ENCODE assay signal across 12 cellular contexts in the genomic region with DNA sequence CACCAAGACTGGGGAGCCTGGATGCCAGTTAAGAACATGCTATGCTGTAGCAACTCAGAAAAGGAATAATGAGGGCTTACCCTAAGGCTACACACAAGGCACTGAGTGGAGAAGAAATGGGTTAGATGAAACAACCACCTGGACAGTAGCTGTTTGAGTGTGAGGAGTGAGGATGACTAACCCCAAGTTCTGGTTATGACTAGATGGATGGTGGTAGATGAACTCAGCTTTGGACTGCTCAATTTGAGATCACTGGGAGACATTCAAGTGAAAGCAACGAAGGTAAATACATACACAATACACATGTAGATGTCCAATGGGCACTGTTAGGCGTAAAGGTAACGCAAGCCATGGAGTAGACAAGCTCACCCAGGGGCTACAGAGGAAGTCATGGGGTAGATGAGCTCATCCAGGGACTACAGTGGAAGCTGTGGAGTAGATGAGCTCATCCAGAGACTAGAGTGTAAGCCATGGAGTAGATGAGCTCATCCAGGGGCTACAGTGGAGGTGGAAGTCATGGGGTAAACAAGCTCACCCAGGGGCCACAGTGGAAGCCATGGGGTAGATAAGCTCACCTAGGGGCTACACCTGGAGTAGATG.
A peak's percentile ranks its signal among the peaks of the same experiment; 100 is the strongest.
DNase-seq lines count a peak whose midpoint lies in the region; ATAC-seq, FAIRE-seq and TF ChIP-seq lines count a peak whose summit lies in the region.
"Had no signal": no experiment of that assay in that cellular context is flagged by ENCODE, and none has a peak within 500 bp of the region (broad histone marks: within the 10 kb centered on the region; RNA-seq: fewer than 3 reads in every experiment).

No MANE protein-coding gene starts in this region.

- H3K27ac Mint-ChIP-seq in activated T-helper 17 cell treated with anti-CD3 and anti-CD28 coated beads, Interleukin-2, amount 50 U/mL, for 72 hours: no peak overlapping the region
- H3K27ac Mint-ChIP-seq: activated naive CD4-positive, alpha-beta T cell treated with anti-CD3 and anti-CD28 coated beads, Interleukin-2, amount 10 ng/mL, durations not matched to agents 7 days and 5 days had no signal

- peaks cover 0 to 3% (median 1%) of the 10 kb centered on the region in 4 donors for H3K36me3 ChIP-seq in transverse colon
- H3K36me3 ChIP-seq in ascending aorta: peaks cover 4 to 11% of the 10 kb centered on the region in 2 donors

- H3K27me3 ChIP-seq in transverse colon (no peaks in the 10 kb centered on the region), ascending aorta (no peaks in the 10 kb centered on the region)

- peak; percentile 92 for ATAC-seq in GM19395 (IDR thresholded peaks at IDR 0.05; ENCODE audit: unreplicated experiment)
- peak; percentile 83 for ATAC-seq in HG03039 (IDR thresholded peaks at IDR 0.05; ENCODE audit: unreplicated experiment)
- peak; percentile 93 for ATAC-seq in activated T-helper 17 cell treated with anti-CD3 and anti-CD28 coated beads, Interleukin-2, amount 50 U/mL, for 72 hours (replicated peaks)

- no peaks in the 10 kb centered on the region for H3K4me1 ChIP-seq in transverse colon
- no peaks in the 10 kb centered on the region for H3K4me1 ChIP-seq in ascending aorta

- DNase-seq in GM12892 (ENCODE audit: insufficient read length): no peak
- no peak for DNase-seq in central memory CD4-positive, alpha-beta T cell
- no peak for DNase-seq in transverse colon
- no peak for DNase-seq in ascending aorta (ENCODE audit: low spot score in 2 of 2)
- DNase-seq in retina: no peak
- DNase-seq: activated naive CD4-positive, alpha-beta T cell treated with anti-CD3 and anti-CD28 coated beads, Interleukin-2, amount 10 ng/mL, durations not matched to agents 7 days and 5 days; NCI-H146; stimulated activated CD4-positive, alpha-beta T cell treated with anti-CD3 and anti-CD28 coated beads, Interleukin-4, amount 100 ng/mL, for 24 hours had no signal

- H3K36me3 Mint-ChIP-seq in activated T-helper 17 cell treated with anti-CD3 and anti-CD28 coated beads, Interleukin-2, amount 50 U/mL, for 72 hours (ENCODE audit: low read depth): no peaks in the 10 kb centered on the region

- FAIRE-seq in GM12892 (lab: Jason Lieb, UNC): peak; percentile 24
- FAIRE-seq: H1 had no signal

- no peaks in the 10 kb centered on the region for H3K4me1 Mint-ChIP-seq in activated T-helper 17 cell treated with anti-CD3 and anti-CD28 coated beads, Interleukin-2, amount 50 U/mL, for 72 hours
- H3K4me1 Mint-ChIP-seq: activated naive CD4-positive, alpha-beta T cell treated with anti-CD3 and anti-CD28 coated beads, Interleukin-2, amount 10 ng/mL, durations not matched to agents 7 days and 5 days had no signal

- H3K4me3 Mint-ChIP-seq in activated T-helper 17 cell treated with anti-CD3 and anti-CD28 coated beads, Interleukin-2, amount 50 U/mL, for 72 hours: no peak overlapping the region
- H3K4me3 Mint-ChIP-seq: activated naive CD4-positive, alpha-beta T cell treated with anti-CD3 and anti-CD28 coated beads, Interleukin-2, amount 10 ng/mL, durations not matched to agents 7 days and 5 days had no signal

- no peak for TF ChIP-seq CTCF in transverse colon (IDR thresholded peaks at IDR 0.05)
- no peak for TF ChIP-seq CTCF in ascending aorta (IDR thresholded peaks at IDR 0.05)

- H3K4me3 ChIP-seq in transverse colon: no peak overlapping the region
- no peak overlapping the region for H3K4me3 ChIP-seq in ascending aorta

- WGBS in transverse colon (ENCODE audit: low coverage in 1 of 2), 2 donors: 84% methylated on average over 3 of the region's 3 CpGs; no CpG with 5 or more reads in 1 of the 2 donors

- no peak for TF ChIP-seq POLR2A in GM12892 (IDR thresholded peaks at IDR 0.05; ENCODE audit: low read depth, low read length)
- TF ChIP-seq POLR2A in transverse colon (IDR thresholded peaks at IDR 0.05): no peak

- in situ Hi-C loops in transverse colon (cut with MboI; ENCODE audit: low pct_ligation_motif_present in 1 of 4, low pct_unique_long_range_greater_than_20kb in 1 of 4, low sequenced_read_pairs in 3 of 4): loop anchor here (25.0 kb wide), 2 partner anchors 361 to 561 kb away; no protein-coding TSS in a partner anchor

- H3K27ac ChIP-seq in transverse colon: no peak overlapping the region
- H3K27ac ChIP-seq in ascending aorta: no peak overlapping the region

- H3K9me3 Mint-ChIP-seq in activated T-helper 17 cell treated with anti-CD3 and anti-CD28 coated beads, Interleukin-2, amount 50 U/mL, for 72 hours: peaks cover 23% of the 10 kb centered on the region

- TF ChIP-seq EP300 in transverse colon (IDR thresholded peaks at IDR 0.05; ENCODE audit: low read depth): no peak

- H3K27me3 Mint-ChIP-seq in activated T-helper 17 cell treated with anti-CD3 and anti-CD28 coated beads, Interleukin-2, amount 50 U/mL, for 72 hours: no peaks in the 10 kb centered on the region
- H3K27me3 Mint-ChIP-seq: activated naive CD4-positive, alpha-beta T cell treated with anti-CD3 and anti-CD28 coated beads, Interleukin-2, amount 10 ng/mL, durations not matched to agents 7 days and 5 days had no signal

- intact Hi-C loops in transverse colon (cut with DNase I; ENCODE audit: low total_unique reads) (no loop called here), ascending aorta (cut with DNase I) (no loop called here)

- H3K9me3 ChIP-seq in transverse colon (peaks cover 0 to 6% of the 10 kb centered on the region in 2 donors), ascending aorta (no peaks in the 10 kb centered on the region)
